22 cellular contexts compared by ENCODE assay signal in genomic region chr10:129792864-129793263, GRCh38.
"Had no signal": no experiment of that assay in that cellular context is flagged by ENCODE, and none has a peak within 500 bp of the region (broad histone marks: within the 10 kb centered on the region; RNA-seq: fewer than 3 reads in every experiment).

No MANE protein-coding gene starts in this region.

- H3K4me3 Mint-ChIP-seq: activated CD8-positive, alpha-beta memory T cell treated with anti-CD3 and anti-CD28 coated beads, Interleukin-2, amount 10 ng/mL, durations not matched to agents 7 days and 5 days; activated naive CD4-positive, alpha-beta T cell treated with anti-CD3 and anti-CD28 coated beads, Interleukin-2, amount 50 U/mL, for 24 hours; activated T-cell treated with anti-CD3 and anti-CD28 coated beads, Interleukin-2, amount 50 U/mL, for 24 hours; activated T-helper 1 cell treated with anti-CD3 and anti-CD28 coated beads, Interleukin-12 subunit alpha, Interleukin-12 subunit beta, Interleukin-2, Interleukin-4 antibody, amounts not matched to agents 30 ng/mL and 10 ng/mL and 1 ng/mL, durations not matched to agents 14 hours and 24 hours and 36 hours; T-helper 1 cell treated with Interleukin-12 subunit alpha and Interleukin-12 subunit beta and Interleukin-4 antibody, amounts not matched to agents 30 μg/mL and 1 μg/mL, for 36 hours had no signal

- H3K27me3 ChIP-seq: ascending aorta, body of pancreas, MG63, Peyer's patch, SJSA1 had no signal

- H3K4me1 ChIP-seq: ascending aorta, body of pancreas, Peyer's patch, SJSA1 had no signal

- H3K36me3 ChIP-seq: ascending aorta, MG63, Peyer's patch, SJSA1 had no signal

- H3K36me3 Mint-ChIP-seq: activated CD8-positive, alpha-beta memory T cell treated with anti-CD3 and anti-CD28 coated beads, Interleukin-2, amount 10 ng/mL, durations not matched to agents 7 days and 5 days had no signal

- H3K27ac Mint-ChIP-seq: activated CD8-positive, alpha-beta memory T cell treated with anti-CD3 and anti-CD28 coated beads, Interleukin-2, amount 10 ng/mL, durations not matched to agents 7 days and 5 days; activated naive CD4-positive, alpha-beta T cell treated with anti-CD3 and anti-CD28 coated beads, Interleukin-2, amount 50 U/mL, for 24 hours; activated T-cell treated with anti-CD3 and anti-CD28 coated beads, Interleukin-2, amount 50 U/mL, for 24 hours; activated T-helper 1 cell treated with anti-CD3 and anti-CD28 coated beads, Interleukin-12 subunit alpha, Interleukin-12 subunit beta, Interleukin-2, Interleukin-4 antibody, amounts not matched to agents 30 ng/mL and 10 ng/mL and 1 ng/mL, durations not matched to agents 14 hours and 24 hours and 36 hours; T-helper 1 cell treated with Interleukin-12 subunit alpha and Interleukin-12 subunit beta and Interleukin-4 antibody, amounts not matched to agents 30 μg/mL and 1 μg/mL, for 36 hours had no signal

- H3K27ac ChIP-seq: ascending aorta, body of pancreas, Peyer's patch, RWPE1, SJSA1 had no signal

- DNase-seq: activated CD4-positive, alpha-beta T cell treated with anti-CD3 and anti-CD28 coated beads for 4 hours; activated CD8-positive, alpha-beta memory T cell treated with anti-CD3 and anti-CD28 coated beads, Interleukin-2, amount 10 ng/mL, durations not matched to agents 7 days and 5 days; activated effector memory CD4-positive, alpha-beta T cell treated with Interleukin-2 at 50 U/mL for 16 hours; activated naive CD4-positive, alpha-beta T cell; activated T-cell treated with anti-CD3 and anti-CD28 coated beads, Interleukin-2, amount 50 U/mL, for 24 hours; amniotic stem cell; body of pancreas; MG63; NCI-H1436; NCI-H2029 treated with DMSO at 0.1 percent for 48 hours; NCI-H345; NCI-H510A; NCI-H526 treated with DMSO at 0.1 percent for 48 hours; Peyer's patch; SHP77 had no signal

- H3K9me3 ChIP-seq: MG63, Peyer's patch had no signal

- H3K4me1 Mint-ChIP-seq: activated CD8-positive, alpha-beta memory T cell treated with anti-CD3 and anti-CD28 coated beads, Interleukin-2, amount 10 ng/mL, durations not matched to agents 7 days and 5 days; activated naive CD4-positive, alpha-beta T cell treated with anti-CD3 and anti-CD28 coated beads, Interleukin-2, amount 50 U/mL, for 24 hours had no signal

- H3K27me3 Mint-ChIP-seq: activated CD8-positive, alpha-beta memory T cell treated with anti-CD3 and anti-CD28 coated beads, Interleukin-2, amount 10 ng/mL, durations not matched to agents 7 days and 5 days; activated naive CD4-positive, alpha-beta T cell treated with anti-CD3 and anti-CD28 coated beads, Interleukin-2, amount 50 U/mL, for 24 hours; activated T-cell treated with anti-CD3 and anti-CD28 coated beads, Interleukin-2, amount 50 U/mL, for 24 hours had no signal

- ATAC-seq: activated CD4-positive, CD25-positive, alpha-beta regulatory T cell treated with anti-CD3 and anti-CD28 coated beads, Interleukin-2, amount 50 U/mL, for 24 hours; activated CD8-positive, alpha-beta memory T cell treated with anti-CD3 and anti-CD28 coated beads, Interleukin-2, amount 10 ng/mL, durations not matched to agents 7 days and 5 days; body of pancreas had no signal

- H3K4me3 ChIP-seq: ascending aorta, body of pancreas, MG63, Peyer's patch, SJSA1 had no signal
